In the genomic region with DNA sequence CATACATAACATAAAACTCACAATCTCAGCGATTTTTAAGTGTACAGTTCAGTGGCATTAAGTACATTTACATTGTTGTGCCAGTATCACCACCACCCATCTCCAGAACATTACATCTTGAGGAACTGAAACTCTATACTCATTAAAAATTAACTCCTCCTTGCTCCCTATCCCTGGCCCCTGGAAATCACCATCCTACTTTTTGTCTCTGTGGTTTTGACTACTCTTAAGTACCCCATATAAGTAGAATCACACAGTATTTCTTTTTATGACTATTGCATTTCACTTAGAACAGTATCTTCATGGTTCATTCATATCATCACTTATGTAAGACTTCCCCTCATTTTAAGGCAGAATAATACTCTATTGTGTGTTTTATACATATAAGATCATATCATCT, we compare ENCODE assay signal across 24 cellular contexts.
DNase-seq lines count a peak whose midpoint lies in the region; ATAC-seq and TF ChIP-seq lines count a peak whose summit lies in the region.
"Had no signal": no experiment of that assay in that cellular context is flagged by ENCODE, and none has a peak within 500 bp of the region (broad histone marks: within the 10 kb centered on the region; RNA-seq: fewer than 3 reads in every experiment).

No MANE protein-coding gene starts in this region.

- TF ChIP-seq POLR2A in prostate gland (IDR thresholded peaks at IDR 0.05) = no peak

- no peaks in the 10 kb centered on the region for H3K27me3 ChIP-seq in right cardiac atrium (ENCODE audit: control insufficient read depth, insufficient read depth)
- no peaks in the 10 kb centered on the region for H3K27me3 ChIP-seq in prostate gland (replicated peaks; ENCODE audit: insufficient read depth)
- no peaks in the 10 kb centered on the region for H3K27me3 ChIP-seq in upper lobe of right lung
- H3K27me3 ChIP-seq: BLaER1, heart right ventricle, uterus had no signal

- WGBS in right cardiac atrium = 47% methylated on average over 1 of the region's 1 CpG
- WGBS in prostate gland = 68% methylated on average over 1 of the region's 1 CpG

- H3K4me1 ChIP-seq in right cardiac atrium (ENCODE audit: control insufficient read depth, insufficient read depth, low read length) (no peaks in the 10 kb centered on the region), prostate gland (replicated peaks) (no peaks in the 10 kb centered on the region), upper lobe of right lung (no peaks in the 10 kb centered on the region)
- H3K4me1 ChIP-seq: BLaER1, heart right ventricle, left ventricle myocardium inferior, parathyroid adenoma, uterus had no signal

- TF ChIP-seq CTCF in prostate gland (IDR thresholded peaks at IDR 0.05) (no peak), upper lobe of right lung (IDR thresholded peaks at IDR 0.05) (no peak)

- POLR2A ChIA-PET in HEK293T (lab: Yijun Ruan, JAX) = no interaction called here

- DNase-seq in right cardiac atrium = no peak
- no peak for DNase-seq in prostate gland (ENCODE audit: low spot score)
- no peak for DNase-seq in upper lobe of right lung
- DNase-seq in HEK293T (ENCODE audit: extremely low spot score) = no peak
- DNase-seq: activated CD8-positive, alpha-beta T cell treated with anti-CD3 and anti-CD28 coated beads, Interleukin-2, amount 10 ng/mL, durations not matched to agents 7 days and 5 days; activated naive CD4-positive, alpha-beta T cell treated with anti-CD3 and anti-CD28 coated beads for 36 hours; activated T-cell treated with anti-CD3 and anti-CD28 coated beads, Interleukin-2, amount 50 U/mL, for 48 hours; Calu3; dermis blood vessel endothelial cell; heart right ventricle; left ventricle myocardium inferior; midbrain; NCI-H1417 treated with DMSO at 0.1 percent for 48 hours; NCI-H2171 treated with DMSO at 0.1 percent for 48 hours; NCI-H526 treated with DMSO at 0.1 percent for 48 hours; uterus had no signal

- H3K9me3 ChIP-seq in right cardiac atrium (ENCODE audit: control insufficient read depth, low read length) (no peaks in the 10 kb centered on the region), prostate gland (no peaks in the 10 kb centered on the region), upper lobe of right lung (no peaks in the 10 kb centered on the region)
- H3K9me3 ChIP-seq: uterus had no signal

- intact Hi-C loops in right cardiac atrium (cut with DNase I) = no loop called here
- intact Hi-C loops in prostate gland (cut with DNase I) = no loop called here
- intact Hi-C loops in upper lobe of right lung (cut with DNase I) = no loop called here

- H3K36me3 ChIP-seq in prostate gland (no peaks in the 10 kb centered on the region), upper lobe of right lung (no peaks in the 10 kb centered on the region)
- H3K36me3 ChIP-seq: BLaER1, heart right ventricle, left ventricle myocardium inferior, uterus had no signal

- H3K4me3 ChIP-seq in right cardiac atrium (ENCODE audit: low read length) = no peak overlapping the region
- H3K4me3 ChIP-seq in prostate gland = no peak overlapping the region
- H3K4me3 ChIP-seq in upper lobe of right lung = no peak overlapping the region
- H3K4me3 ChIP-seq: BLaER1, heart right ventricle, left ventricle myocardium inferior, uterus had no signal

- peak; percentile 64 for ATAC-seq in GM18502 (IDR thresholded peaks at IDR 0.05; ENCODE audit: poor library complexity, unreplicated experiment)
- peak; percentile 72 for ATAC-seq in GM19023 (IDR thresholded peaks at IDR 0.05; ENCODE audit: unreplicated experiment)
- ATAC-seq in HG02678 (IDR thresholded peaks at IDR 0.05; ENCODE audit: unreplicated experiment) = peak; percentile 87
- ATAC-seq in HG03378 (IDR thresholded peaks at IDR 0.05; ENCODE audit: unreplicated experiment) = peak; percentile 85
- no peak for ATAC-seq in right cardiac atrium
- no peak for ATAC-seq in upper lobe of right lung
- ATAC-seq: activated CD4-positive, CD25-positive, alpha-beta regulatory T cell treated with anti-CD3 and anti-CD28 coated beads, Interleukin-2, amount 50 U/mL, for 24 hours; activated CD8-positive, alpha-beta T cell treated with anti-CD3 and anti-CD28 coated beads, Interleukin-2, amount 10 ng/mL, durations not matched to agents 7 days and 5 days; heart right ventricle; sciatic nerve had no signal

- CTCF ChIA-PET in HEK293T (lab: Yijun Ruan, JAX) = no interaction called here

- no peak overlapping the region for H3K27ac ChIP-seq in right cardiac atrium (ENCODE audit: low read length)
- H3K27ac ChIP-seq in prostate gland = no peak overlapping the region
- no peak overlapping the region for H3K27ac ChIP-seq in upper lobe of right lung
- H3K27ac ChIP-seq: BLaER1, heart right ventricle, left ventricle myocardium inferior, parathyroid adenoma, uterus had no signal

TF ChIP-seq in HEK293T, 16 proteins besides CTCF, POLR2A, EP300 and RAD21:
- no peak for TF ChIP-seq SP1 (IDR thresholded peaks at IDR 0.05)
- no peak for TF ChIP-seq NFRKB (IDR thresholded peaks at IDR 0.05)
- no peak for TF ChIP-seq L3MBTL2 (conservative IDR thresholded peaks at IDR 0.05)

Comparison
In these comparisons a context has a peak if more than half of its experiments do, and no peak if none do; other contexts are left out.
1. ATAC-seq: peak in GM18502 (single experiment), GM19023 (single experiment), HG02678 (single experiment) and HG03378 (single experiment); none in right cardiac atrium (0 of 2) and upper lobe of right lung (single experiment).